In genomic region chr6:74715362-74716068, GRCh38 we compare ENCODE assay signal across 16 cellular contexts.
DNase-seq lines count a peak whose midpoint lies in the region; ATAC-seq lines count a peak whose summit lies in the region.
"Had no signal": no experiment of that assay in that cellular context is flagged by ENCODE, and none has a peak within 500 bp of the region (broad histone marks: within the 10 kb centered on the region; RNA-seq: fewer than 3 reads in every experiment).

No MANE protein-coding gene starts in this region.

- ATAC-seq in HG03039 (IDR thresholded peaks at IDR 0.05; ENCODE audit: unreplicated experiment): no peak
- ATAC-seq: naive thymus-derived CD8-positive, alpha-beta T cell; right cardiac atrium; stimulated activated effector memory CD8-positive, alpha-beta T cell treated with anti-CD3 and anti-CD28 coated beads, Interleukin-12 subunit alpha, Interleukin-12 subunit beta, amount 100 ng/mL, for 72 hours had no signal

- no peaks in the 10 kb centered on the region for H3K36me3 ChIP-seq in HAP-1 (replicated peaks)
- H3K36me3 ChIP-seq: BLaER1 had no signal

- DNase-seq in ELR (ENCODE audit: low read depth) (peak; percentile 40), HS-5 (ENCODE audit: low read depth) (peak; percentile 44), amniotic epithelial cell (ENCODE audit: low read depth) (peak; percentile 68), kidney glomerular epithelial cell (lab: John Stamatoyannopoulos, UW) (peak; percentile 12), HAP-1 (ENCODE audit: low spot score in 2 of 2) (no peak), cerebellum (ENCODE audit: low spot score) (no peak), NCI-H2081 treated with DMSO at 0.1 percent for 48 hours (lab: John Stamatoyannopoulos, UW) (no peak)
- DNase-seq: activated naive CD4-positive, alpha-beta T cell treated with Interleukin-2 at 50 U/mL for 16 hours; central memory CD4-positive, alpha-beta T cell; naive thymus-derived CD8-positive, alpha-beta T cell; NCI-H1436 treated with DMSO at 0.1 percent for 48 hours; right cardiac atrium; stimulated activated CD4-positive, alpha-beta T cell treated with anti-CD3 and anti-CD28 coated beads, Interleukin-4, amount 100 ng/mL, for 24 hours had no signal

- in situ Hi-C loops in HAP-1 (cut with MboI; ENCODE audit: low sequenced_read_pairs): no loop called here

- H3K27me3 ChIP-seq in HAP-1 (ENCODE audit: low read depth): no peaks in the 10 kb centered on the region
- H3K27me3 ChIP-seq: BLaER1 had no signal

- no peaks in the 10 kb centered on the region for H3K9me3 ChIP-seq in HAP-1
- H3K9me3 ChIP-seq: BLaER1 had no signal

- H3K4me1 ChIP-seq in HAP-1: no peaks in the 10 kb centered on the region
- H3K4me1 ChIP-seq: BLaER1 had no signal

- no peak overlapping the region for H3K4me3 ChIP-seq in HAP-1
- H3K4me3 ChIP-seq: BLaER1 had no signal

Comparison
In these comparisons a context has a peak if more than half of its experiments do, and no peak if none do; other contexts are left out.
1. DNase-seq: peak in ELR (single experiment), HS-5 (single experiment), amniotic epithelial cell (single experiment) and kidney glomerular epithelial cell (single experiment); none in HAP-1 (0 of 2), cerebellum (single experiment) and NCI-H2081 treated with DMSO at 0.1 percent for 48 hours (single experiment).